In the genomic region with DNA sequence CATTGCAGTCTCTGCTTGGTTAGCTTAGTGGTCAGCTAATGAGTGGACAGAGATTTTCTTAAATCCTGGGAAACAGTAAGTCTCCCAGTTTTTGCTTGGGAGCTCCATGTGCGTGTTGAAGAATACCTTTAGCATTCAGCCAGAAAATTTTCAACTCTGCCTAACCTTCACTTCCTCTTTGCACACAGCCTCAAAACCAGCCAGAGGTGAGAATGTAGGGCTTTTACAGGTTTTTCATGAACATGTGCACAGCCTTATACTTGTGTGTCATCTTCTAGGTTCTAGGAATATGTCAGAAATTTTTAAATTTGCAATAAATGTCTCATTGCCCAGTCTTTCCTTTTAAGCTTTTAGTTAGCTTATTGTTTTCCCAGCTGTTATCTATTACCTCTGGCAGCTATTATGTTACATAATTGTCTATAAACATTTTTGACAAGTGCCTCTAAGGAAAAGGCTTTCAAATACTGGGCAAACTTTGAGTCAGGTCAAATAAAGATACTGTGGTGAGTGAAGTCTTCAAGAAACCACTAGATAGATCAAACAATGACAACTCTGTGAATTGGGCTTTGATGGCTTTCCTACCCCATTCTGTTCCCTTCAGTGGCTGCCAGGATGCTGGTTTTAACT, we compare ENCODE assay signal across 22 cellular contexts. TPM values are rescaled to one million over a fixed set of nuclear protein-coding genes. Genes with fewer than 3 reads are reported as not detected.
"Had no signal": no experiment of that assay in that cellular context is flagged by ENCODE, and none has a peak within 500 bp of the region (broad histone marks: within the 10 kb centered on the region; RNA-seq: fewer than 3 reads in every experiment).

No MANE protein-coding gene starts in this region.

- ATAC-seq: activated naive CD8-positive, alpha-beta T cell treated with anti-CD3 and anti-CD28 coated beads, Interleukin-2, amount 50 U/mL, for 24 hours; activated T-cell treated with anti-CD3 and anti-CD28 coated beads, Interleukin-2, amount 50 U/mL, for 4 hours; gastrocnemius medialis; heart left ventricle had no signal

- H3K9me3 Mint-ChIP-seq: activated naive CD4-positive, alpha-beta T cell treated with anti-CD3 and anti-CD28 coated beads, Interleukin-2, amount 10 ng/mL, durations not matched to agents 7 days and 5 days; activated naive CD8-positive, alpha-beta T cell treated with anti-CD3 and anti-CD28 coated beads, Interleukin-2, amount 50 U/mL, for 24 hours; activated T-cell treated with anti-CD3 and anti-CD28 coated beads, Interleukin-2, amount 50 U/mL, for 4 hours; central memory CD8-positive, alpha-beta T cell had no signal

- H3K27me3 ChIP-seq: gastrocnemius medialis had no signal

- H3K4me1 ChIP-seq: gastrocnemius medialis, heart left ventricle, left ventricle myocardium inferior had no signal

- H3K9me3 ChIP-seq: gastrocnemius medialis had no signal

- H3K27ac Mint-ChIP-seq: activated naive CD4-positive, alpha-beta T cell treated with anti-CD3 and anti-CD28 coated beads, Interleukin-2, amount 10 ng/mL, durations not matched to agents 7 days and 5 days; activated naive CD8-positive, alpha-beta T cell treated with anti-CD3 and anti-CD28 coated beads, Interleukin-2, amount 50 U/mL, for 24 hours had no signal

- DNase-seq: activated CD4-positive, alpha-beta T cell treated with anti-CD3 and anti-CD28 coated beads, Interleukin-2, amount 50 U/mL, for 1 hour; activated CD4-positive, CD25-positive, alpha-beta regulatory T cell treated with anti-CD3 and anti-CD28 coated beads, Interleukin-2, amount 50 U/mL, for 72 hours; activated CD8-positive, alpha-beta memory T cell treated with anti-CD3 and anti-CD28 coated beads, Interleukin-2, amount 50 U/mL, for 4 hours; activated effector memory CD4-positive, alpha-beta T cell treated with Interleukin-2 at 50 U/mL for 16 hours; activated naive CD4-positive, alpha-beta T cell treated with anti-CD3 and anti-CD28 coated beads, Interleukin-2, amount 10 ng/mL, durations not matched to agents 7 days and 5 days; activated naive CD8-positive, alpha-beta T cell treated with anti-CD3 and anti-CD28 coated beads, Interleukin-2, amount 50 U/mL, for 24 hours; activated T-cell treated with anti-CD3 and anti-CD28 coated beads, Interleukin-2, amount 50 U/mL, for 4 hours; anterior cingulate cortex; brain microvascular endothelial cell; gastrocnemius medialis; heart left ventricle; kidney; left ventricle myocardium inferior; mammary epithelial cell; midbrain; occipital lobe; posterior cingulate gyrus; stimulated activated CD8-positive, alpha-beta memory T cell treated with anti-CD3 and anti-CD28 coated beads, Interleukin-4, amount 100 ng/mL, for 48 hours; stimulated activated naive CD4-positive, alpha-beta T cell had no signal

- H3K36me3 Mint-ChIP-seq: activated naive CD4-positive, alpha-beta T cell treated with anti-CD3 and anti-CD28 coated beads, Interleukin-2, amount 10 ng/mL, durations not matched to agents 7 days and 5 days had no signal

- H3K4me1 Mint-ChIP-seq: activated naive CD4-positive, alpha-beta T cell treated with anti-CD3 and anti-CD28 coated beads, Interleukin-2, amount 10 ng/mL, durations not matched to agents 7 days and 5 days; activated naive CD8-positive, alpha-beta T cell treated with anti-CD3 and anti-CD28 coated beads, Interleukin-2, amount 50 U/mL, for 24 hours; central memory CD8-positive, alpha-beta T cell; nephron had no signal

- H3K4me3 Mint-ChIP-seq: activated naive CD4-positive, alpha-beta T cell treated with anti-CD3 and anti-CD28 coated beads, Interleukin-2, amount 10 ng/mL, durations not matched to agents 7 days and 5 days; activated naive CD8-positive, alpha-beta T cell treated with anti-CD3 and anti-CD28 coated beads, Interleukin-2, amount 50 U/mL, for 24 hours; activated T-cell treated with anti-CD3 and anti-CD28 coated beads, Interleukin-2, amount 50 U/mL, for 4 hours; central memory CD8-positive, alpha-beta T cell; nephron had no signal

- H3K4me3 ChIP-seq: coronary artery, gastrocnemius medialis, heart left ventricle, left ventricle myocardium inferior had no signal

- H3K27ac ChIP-seq: brain microvascular endothelial cell, coronary artery, gastrocnemius medialis, heart left ventricle, left ventricle myocardium inferior had no signal

- H3K36me3 ChIP-seq: brain microvascular endothelial cell, gastrocnemius medialis, heart left ventricle, left ventricle myocardium inferior had no signal

RNA-seq across cellular contexts. Expression of gene ADGRV1, which starts 12.7 kb away (rescaled TPM):
- total RNA-seq: left ventricle myocardium inferior had no signal
- polyA plus RNA-seq: heart left ventricle had no signal
